In genomic region chr18:3448845-3449701, GRCh38 we compare ENCODE assay signal across 1 cellular context.
A peak's percentile ranks its signal among the peaks of the same experiment; 100 is the strongest.
TF ChIP-seq lines count a peak whose summit lies in the region.

No MANE protein-coding gene starts in this region.

TF ChIP-seq in K562, 482 proteins besides CTCF, POLR2A, EP300 and RAD21 (continued from another document):
- TF ChIP-seq THAP12 (CRISPR knock-in tag; IDR thresholded peaks at IDR 0.05) (no peak; the same call in 1 of the 2 replicates), FOXK1 (CRISPR knock-in tag; IDR thresholded peaks at IDR 0.05; ENCODE audit: borderline replicate concordance) (0 out of 2 replicates have a peak, but pooled peaks have one; percentile 35), CHD1 (IDR thresholded peaks at IDR 0.05; ENCODE audit: low read length) (no peak), STAG1 (CRISPR knock-in tag; IDR thresholded peaks at IDR 0.05; ENCODE audit: borderline replicate concordance) (no peak), CREM (IDR thresholded peaks at IDR 0.05; ENCODE audit: low read depth) (no peak), RHOXF2B (CRISPR knock-in tag; conservative IDR thresholded peaks at IDR 0.05) (0 out of 2 replicates have a peak, but pooled peaks have one; percentile 4), ELF4 (CRISPR knock-in tag; IDR thresholded peaks at IDR 0.05) (0 out of 2 replicates have a peak, but pooled peaks have one; percentile 31), WHSC1 (IDR thresholded peaks at IDR 0.05; ENCODE audit: low read length) (no peak), JUN (IDR thresholded peaks at IDR 0.05; ENCODE audit: borderline replicate concordance, low read depth, low read length) (peak; percentile 49; the same call in 1 of the 2 replicates), JUN (CRISPR knock-in tag; IDR thresholded peaks at IDR 0.05; ENCODE audit: borderline replicate concordance) (no peak), RBFOX2 (IDR thresholded peaks at IDR 0.05; ENCODE audit: low read depth, low read length) (peak; percentile 82), PATZ1 (CRISPR knock-in tag; IDR thresholded peaks at IDR 0.05; ENCODE audit: borderline replicate concordance) (peak; percentile 84; the same call in 1 of the 2 replicates), ZNF780A (CRISPR knock-in tag; IDR thresholded peaks at IDR 0.05) (peak; percentile 78; the same call in 1 of the 2 replicates), SNRNP70 (optimal IDR thresholded peaks at IDR 0.05; ENCODE audit: low read depth, low read length) (no peak), KLF13 (tag; IDR thresholded peaks at IDR 0.05; ENCODE audit: borderline replicate concordance, low read depth) (0 out of 2 replicates have a peak, but pooled peaks have one; percentile 36), ID3 (CRISPR knock-in tag; IDR thresholded peaks at IDR 0.05) (no peak), ID3 (tag; IDR thresholded peaks at IDR 0.05) (peak; percentile 32; the same call in 1 of the 2 replicates), AFF1 (IDR thresholded peaks at IDR 0.05; ENCODE audit: low read depth in 1 of 2, partially characterized antibody in 2 of 2) (no peak), E2F6 (IDR thresholded peaks at IDR 0.05; ENCODE audit: borderline replicate concordance in 1 of 2, extremely low read depth in 1 of 2, insufficient read depth in 1 of 2, insufficient read length in 1 of 2, low read depth in 1 of 2, low read length in 1 of 2, poor library complexity in 1 of 2, severe bottlenecking in 1 of 2) (peak in 1 of 2 experiments; percentile 79), MED1 (CRISPR knock-in tag; IDR thresholded peaks at IDR 0.05; ENCODE audit: borderline replicate concordance) (no peak), FOXA3 (CRISPR knock-in tag; conservative IDR thresholded peaks at IDR 0.05 in 1 of 2, IDR thresholded peaks at IDR 0.05 in 1 of 2) (peak; percentile 76 to 95), SRF (CRISPR knock-in tag; IDR thresholded peaks at IDR 0.05) (no peak; a peak in 1 of 4 replicates)
- TF ChIP-seq, protein P1, sequence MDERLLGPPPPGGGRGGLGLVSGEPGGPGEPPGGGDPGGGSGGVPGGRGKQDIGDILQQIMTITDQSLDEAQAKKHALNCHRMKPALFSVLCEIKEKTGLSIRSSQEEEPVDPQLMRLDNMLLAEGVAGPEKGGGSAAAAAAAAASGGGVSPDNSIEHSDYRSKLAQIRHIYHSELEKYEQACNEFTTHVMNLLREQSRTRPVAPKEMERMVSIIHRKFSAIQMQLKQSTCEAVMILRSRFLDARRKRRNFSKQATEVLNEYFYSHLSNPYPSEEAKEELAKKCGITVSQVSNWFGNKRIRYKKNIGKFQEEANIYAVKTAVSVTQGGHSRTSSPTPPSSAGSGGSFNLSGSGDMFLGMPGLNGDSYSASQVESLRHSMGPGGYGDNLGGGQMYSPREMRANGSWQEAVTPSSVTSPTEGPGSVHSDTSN (CRISPR knock-in tag; IDR thresholded peaks at IDR 0.05; ENCODE audit: low read depth) = peak; percentile 37; the same call in 1 of the 2 replicates
- TF ChIP-seq, protein P1 (tag; conservative IDR thresholded peaks at IDR 0.05; ENCODE audit: low read depth) = peak; percentile 54; the same call in 1 of the 2 replicates
- TF ChIP-seq, protein P2, sequence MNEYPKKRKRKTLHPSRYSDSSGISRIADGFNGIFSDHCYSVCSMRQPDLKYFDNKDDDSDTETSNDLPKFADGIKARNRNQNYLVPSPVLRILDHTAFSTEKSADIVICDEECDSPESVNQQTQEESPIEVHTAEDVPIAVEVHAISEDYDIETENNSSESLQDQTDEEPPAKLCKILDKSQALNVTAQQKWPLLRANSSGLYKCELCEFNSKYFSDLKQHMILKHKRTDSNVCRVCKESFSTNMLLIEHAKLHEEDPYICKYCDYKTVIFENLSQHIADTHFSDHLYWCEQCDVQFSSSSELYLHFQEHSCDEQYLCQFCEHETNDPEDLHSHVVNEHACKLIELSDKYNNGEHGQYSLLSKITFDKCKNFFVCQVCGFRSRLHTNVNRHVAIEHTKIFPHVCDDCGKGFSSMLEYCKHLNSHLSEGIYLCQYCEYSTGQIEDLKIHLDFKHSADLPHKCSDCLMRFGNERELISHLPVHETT (CRISPR knock-in tag; conservative IDR thresholded peaks at IDR 0.05 in 1 of 2, IDR thresholded peaks at IDR 0.05 in 1 of 2) = no peak
- TF ChIP-seq, protein P3, sequence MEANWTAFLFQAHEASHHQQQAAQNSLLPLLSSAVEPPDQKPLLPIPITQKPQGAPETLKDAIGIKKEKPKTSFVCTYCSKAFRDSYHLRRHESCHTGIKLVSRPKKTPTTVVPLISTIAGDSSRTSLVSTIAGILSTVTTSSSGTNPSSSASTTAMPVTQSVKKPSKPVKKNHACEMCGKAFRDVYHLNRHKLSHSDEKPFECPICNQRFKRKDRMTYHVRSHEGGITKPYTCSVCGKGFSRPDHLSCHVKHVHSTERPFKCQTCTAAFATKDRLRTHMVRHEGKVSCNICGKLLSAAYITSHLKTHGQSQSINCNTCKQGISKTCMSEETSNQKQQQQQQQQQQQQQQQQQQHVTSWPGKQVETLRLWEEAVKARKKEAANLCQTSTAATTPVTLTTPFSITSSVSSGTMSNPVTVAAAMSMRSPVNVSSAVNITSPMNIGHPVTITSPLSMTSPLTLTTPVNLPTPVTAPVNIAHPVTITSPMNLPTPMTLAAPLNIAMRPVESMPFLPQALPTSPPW (CRISPR knock-in tag; IDR thresholded peaks at IDR 0.05) = no peak
- TF ChIP-seq, protein P4, sequence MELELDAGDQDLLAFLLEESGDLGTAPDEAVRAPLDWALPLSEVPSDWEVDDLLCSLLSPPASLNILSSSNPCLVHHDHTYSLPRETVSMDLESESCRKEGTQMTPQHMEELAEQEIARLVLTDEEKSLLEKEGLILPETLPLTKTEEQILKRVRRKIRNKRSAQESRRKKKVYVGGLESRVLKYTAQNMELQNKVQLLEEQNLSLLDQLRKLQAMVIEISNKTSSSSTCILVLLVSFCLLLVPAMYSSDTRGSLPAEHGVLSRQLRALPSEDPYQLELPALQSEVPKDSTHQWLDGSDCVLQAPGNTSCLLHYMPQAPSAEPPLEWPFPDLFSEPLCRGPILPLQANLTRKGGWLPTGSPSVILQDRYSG (tag; conservative IDR thresholded peaks at IDR 0.05; ENCODE audit: low read depth) = 0 out of 2 replicates have a peak, but pooled peaks have one; percentile 61
